ENCODE assay signal across 23 cellular contexts in genomic region chr4:54898163-54898562, GRCh38.
DNase-seq lines count a peak whose midpoint lies in the region; FAIRE-seq and TF ChIP-seq lines count a peak whose summit lies in the region.
"Had no signal": no experiment of that assay in that cellular context is flagged by ENCODE, and none has a peak within 500 bp of the region (broad histone marks: within the 10 kb centered on the region; RNA-seq: fewer than 3 reads in every experiment).

No MANE protein-coding gene starts in this region.

- H3K9ac ChIP-seq in GM23248 (no peak overlapping the region), astrocyte (ENCODE audit: low read length) (no peak overlapping the region)
- H3K9ac ChIP-seq: KMS-11 had no signal

- H3K27ac ChIP-seq in ACC112 (ENCODE audit: low read depth, low read length) (peak overlapping the region; percentile 14; the same call in 1 of the 2 replicates), GM23248 (no peak overlapping the region), astrocyte (ENCODE audit: low read depth, low read length) (peak overlapping the region; percentile 56)
- H3K27ac ChIP-seq: 22Rv1, C4-2B, KMS-11, Peyer's patch, SJCRH30 had no signal

- in situ Hi-C loops in GM23248 (cut with MboI): no loop called here

- peak; percentile 13 for FAIRE-seq in astrocyte (lab: Jason Lieb, UNC)
- FAIRE-seq: GM12878, HTR-8/SVneo had no signal

- peaks cover 10% of the 10 kb centered on the region; the same call in 1 of the 2 replicates for H3F3A ChIP-seq in GM23248 (ENCODE audit: insufficient read depth)

- no peaks in the 10 kb centered on the region for H3K9me2 ChIP-seq in GM23248 (ENCODE audit: insufficient read depth)

- no peaks in the 10 kb centered on the region for H3K79me2 ChIP-seq in ACC112 (ENCODE audit: control insufficient read depth, insufficient read depth, low read length, unreplicated experiment)
- no peaks in the 10 kb centered on the region for H3K79me2 ChIP-seq in GM23248 (ENCODE audit: insufficient read depth)
- no peaks in the 10 kb centered on the region for H3K79me2 ChIP-seq in astrocyte (ENCODE audit: insufficient read depth, low read length)

- H3K27ac Mint-ChIP-seq in astrocyte (ENCODE audit: unreplicated experiment): no peak overlapping the region

- H3K4me1 ChIP-seq in ACC112 (ENCODE audit: control insufficient read depth, insufficient read depth, low read length, unreplicated experiment) (peaks cover 19% of the 10 kb centered on the region), GM23248 (ENCODE audit: insufficient read depth) (peaks cover 22% of the 10 kb centered on the region), astrocyte (ENCODE audit: insufficient read depth, low read length) (peaks cover 12% of the 10 kb centered on the region)
- H3K4me1 ChIP-seq: Peyer's patch, SJCRH30 had no signal

- H3K4me1 Mint-ChIP-seq in astrocyte (ENCODE audit: low read depth, unreplicated experiment): peaks cover 31% of the 10 kb centered on the region

- H2AFZ ChIP-seq in ACC112 (ENCODE audit: low read length, unreplicated experiment) (peak overlapping the region; percentile 1), GM23248 (0 out of 2 replicates have a peak overlapping the region, but pooled peaks have one; percentile 7), astrocyte (ENCODE audit: low read depth, low read length) (no peak overlapping the region)

- DNase-seq in GM23248: peak; percentile 14
- no peak for DNase-seq in astrocyte (ENCODE audit: low read depth)
- DNase-seq in fibroblast of peridontal ligament (ENCODE audit: extremely low read depth): peak; percentile 8
- no peak for DNase-seq in posterior cingulate gyrus
- DNase-seq in cerebellum (ENCODE audit: low spot score): no peak
- no peak for DNase-seq in superior temporal gyrus (ENCODE audit: extremely low spot score)
- no peak for DNase-seq in NOMO-1 treated with dmso at 0.1 percent for 144 hours (lab: John Stamatoyannopoulos, UW; ENCODE audit: unreplicated experiment)
- DNase-seq: GOT3, HCEC 1CT, NCI-H1105, NCI-H146, NCI-H2029, NCI-H2227 treated with DMSO at 0.1 percent for 48 hours, NCI-H524 treated with DMSO at 0.1 percent for 48 hours, NCI-H82, Peyer's patch, SJCRH30 had no signal

- H3K4me3 Mint-ChIP-seq in astrocyte (ENCODE audit: unreplicated experiment): no peak overlapping the region

- no peaks in the 10 kb centered on the region for H3K36me3 Mint-ChIP-seq in astrocyte (ENCODE audit: low read depth, unreplicated experiment)

- TF ChIP-seq CTCF in astrocyte (IDR thresholded peaks at IDR 0.05; ENCODE audit: insufficient read depth, low read depth, low read length): no peak

- H3K27me3 ChIP-seq in ACC112 (ENCODE audit: insufficient read depth, low read length): no peaks in the 10 kb centered on the region
- H3K27me3 ChIP-seq in GM23248 (replicated peaks; ENCODE audit: insufficient read depth): no peaks in the 10 kb centered on the region
- no peaks in the 10 kb centered on the region for H3K27me3 ChIP-seq in astrocyte (ENCODE audit: insufficient read depth, low read length)
- H3K27me3 ChIP-seq: Peyer's patch, SJCRH30 had no signal

- peaks cover 2% of the 10 kb centered on the region for H3K9me3 Mint-ChIP-seq in astrocyte (ENCODE audit: unreplicated experiment)

- H4K20me1 ChIP-seq in GM23248 (ENCODE audit: insufficient read depth) (no peaks in the 10 kb centered on the region), astrocyte (ENCODE audit: insufficient read depth, low read length) (no peaks in the 10 kb centered on the region)

- H3K4me3 ChIP-seq in ACC112 (ENCODE audit: low read depth, low read length): no peak overlapping the region; the same call in 1 of the 2 replicates
- H3K4me3 ChIP-seq in GM23248: no peak overlapping the region
- no peak overlapping the region for H3K4me3 ChIP-seq in astrocyte (ENCODE audit: insufficient read depth, low read depth, low read length)
- H3K4me3 ChIP-seq: GM12878, Peyer's patch, SJCRH30 had no signal

- H3K4me2 ChIP-seq in GM23248 (ENCODE audit: unreplicated experiment): no peak overlapping the region
- H3K4me2 ChIP-seq in astrocyte (ENCODE audit: low read length): peak overlapping the region; percentile 11
- H3K4me2 ChIP-seq: KMS-11 had no signal

- peaks cover 1% of the 10 kb centered on the region for H3K27me3 Mint-ChIP-seq in astrocyte (ENCODE audit: low read depth, unreplicated experiment)

- intact Hi-C loops in posterior cingulate gyrus (cut with DNase I): loop anchor here (1.0 kb wide), 1 partner anchor 22 kb away; no protein-coding TSS in a partner anchor

- WGBS in GM23248 (ENCODE audit: low coverage in 1 of 2, low lambda C conversion rate in 2 of 2, missing lambda C conversion rate in 2 of 2), 2 experiments: 28 to 38% methylated on average over 1 of the region's 1 CpG

- H3K36me3 ChIP-seq in ACC112 (ENCODE audit: insufficient read depth, low read length) (no peaks in the 10 kb centered on the region), GM23248 (ENCODE audit: low read depth) (no peaks in the 10 kb centered on the region), astrocyte (ENCODE audit: insufficient read depth, low read length) (no peaks in the 10 kb centered on the region)
- H3K36me3 ChIP-seq: Peyer's patch, SJCRH30 had no signal

- H3K9me3 ChIP-seq in GM23248 (ENCODE audit: low read depth) (no peaks in the 10 kb centered on the region), astrocyte (ENCODE audit: insufficient read depth, low read depth, low read length) (no peaks in the 10 kb centered on the region)
- H3K9me3 ChIP-seq: Peyer's patch, SJCRH30 had no signal

Comparison
In these comparisons a context has a peak if more than half of its experiments do, and no peak if none do; other contexts are left out.
1. DNase-seq: peak in GM23248 (single experiment) and fibroblast of peridontal ligament (single experiment); none in astrocyte (single experiment), posterior cingulate gyrus (0 of 10), cerebellum (single experiment), superior temporal gyrus (single experiment) and NOMO-1 treated with dmso at 0.1 percent for 144 hours (single experiment).